ENCODE assay signal across 20 cellular contexts in genomic region chr2:239753537-239753936, GRCh38.
A peak's percentile ranks its signal among the peaks of the same experiment; 100 is the strongest.
DNase-seq lines count a peak whose midpoint lies in the region; ATAC-seq and TF ChIP-seq lines count a peak whose summit lies in the region.
"Had no signal": no experiment of that assay in that cellular context is flagged by ENCODE, and none has a peak within 500 bp of the region (broad histone marks: within the 10 kb centered on the region; RNA-seq: fewer than 3 reads in every experiment).

No MANE protein-coding gene starts in this region.

- H3K27ac ChIP-seq in BLaER1 (peak overlapping the region; percentile 93), tibial nerve (no peak overlapping the region)
- H3K27ac ChIP-seq: PC-9 had no signal

- TF ChIP-seq POLR2A in tibial nerve (IDR thresholded peaks at IDR 0.05): no peak

- no peak for ATAC-seq in activated T-cell treated with anti-CD3 and anti-CD28 coated beads, Interleukin-2, amount 50 U/mL, for 72 hours (replicated peaks in 1 of 2)
- ATAC-seq: CD8-positive, alpha-beta T cell had no signal

- no peak overlapping the region for H3K4me3 Mint-ChIP-seq in nephron
- H3K4me3 Mint-ChIP-seq in activated T-cell treated with anti-CD3 and anti-CD28 coated beads, Interleukin-2, amount 50 U/mL, for 72 hours: no peak overlapping the region
- H3K4me3 Mint-ChIP-seq: CD8-positive, alpha-beta T cell had no signal

- peaks cover 6% of the 10 kb centered on the region for H3K27me3 Mint-ChIP-seq in nephron (ENCODE audit: low read depth)
- no peaks in the 10 kb centered on the region for H3K27me3 Mint-ChIP-seq in activated T-cell treated with anti-CD3 and anti-CD28 coated beads, Interleukin-2, amount 50 U/mL, for 72 hours (ENCODE audit: low read depth)

- H3K9me3 ChIP-seq in BLaER1: no peaks in the 10 kb centered on the region
- H3K9me3 ChIP-seq in tibial nerve: no peaks in the 10 kb centered on the region
- H3K9me3 ChIP-seq: BE2C, MG63 had no signal

- TF ChIP-seq EP300 in tibial nerve (IDR thresholded peaks at IDR 0.05): no peak

- DNase-seq in NCI-H2107 treated with DMSO at 0.1 percent for 48 hours (lab: John Stamatoyannopoulos, UW; ENCODE audit: unreplicated experiment): peak; percentile 44
- no peak for DNase-seq in NCI-H2107 (lab: John Stamatoyannopoulos, UW)
- peak; percentile 8 for DNase-seq in NCI-H69 (lab: John Stamatoyannopoulos, UW)
- DNase-seq in activated T-cell treated with anti-CD3 and anti-CD28 coated beads, Interleukin-2, amount 50 U/mL, for 72 hours: no peak
- DNase-seq in tibial nerve (ENCODE audit: low spot score in 2 of 2): no peak
- no peak for DNase-seq in ACHN
- DNase-seq: 8988T; BE2C; CD8-positive, alpha-beta T cell; Kasumi-1; MG63; NCI-H1048; NCI-H146; NCI-H2029 treated with DMSO at 0.1 percent for 48 hours; NCI-H446; NCI-H526 treated with DMSO at 0.1 percent for 48 hours; PC-9; SW 1271 had no signal

- H3K36me3 ChIP-seq in BLaER1 (no peaks in the 10 kb centered on the region), tibial nerve (no peaks in the 10 kb centered on the region)
- H3K36me3 ChIP-seq: BE2C, MG63 had no signal

- in situ Hi-C loops in ACHN (cut with HindIII; ENCODE audit: low pct_ligation_motif_present, low pct_unique_long_range_greater_than_20kb, low sequenced_read_pairs): no loop called here

- peaks cover 51% of the 10 kb centered on the region for H3K4me1 Mint-ChIP-seq in nephron
- peaks cover 22% of the 10 kb centered on the region for H3K4me1 Mint-ChIP-seq in activated T-cell treated with anti-CD3 and anti-CD28 coated beads, Interleukin-2, amount 50 U/mL, for 72 hours (ENCODE audit: low read depth)

- peak overlapping the region; percentile 13 to 51 (median 33) for H3K27ac Mint-ChIP-seq in nephron
- no peak overlapping the region for H3K27ac Mint-ChIP-seq in activated T-cell treated with anti-CD3 and anti-CD28 coated beads, Interleukin-2, amount 50 U/mL, for 72 hours
- H3K27ac Mint-ChIP-seq: CD8-positive, alpha-beta T cell had no signal

- H3K9me3 Mint-ChIP-seq in nephron: no peaks in the 10 kb centered on the region
- peaks cover 0 to 2% of the 10 kb centered on the region in 2 donors for H3K9me3 Mint-ChIP-seq in activated T-cell treated with anti-CD3 and anti-CD28 coated beads, Interleukin-2, amount 50 U/mL, for 72 hours
- H3K9me3 Mint-ChIP-seq: CD8-positive, alpha-beta T cell had no signal

- H3K4me2 ChIP-seq in BLaER1: peak overlapping the region; percentile 84
- H3K4me2 ChIP-seq: PC-9 had no signal

- no peak overlapping the region for H3K9ac ChIP-seq in BLaER1

- no peaks in the 10 kb centered on the region for H4K20me1 ChIP-seq in BLaER1

- WGBS in tibial nerve, 2 donors: 82 to 86% methylated on average over 13 of the region's 13 CpGs

- H3K36me3 Mint-ChIP-seq in nephron (ENCODE audit: low read depth): no peaks in the 10 kb centered on the region
- no peaks in the 10 kb centered on the region for H3K36me3 Mint-ChIP-seq in activated T-cell treated with anti-CD3 and anti-CD28 coated beads, Interleukin-2, amount 50 U/mL, for 72 hours (ENCODE audit: insufficient read depth in 2 of 2)
- H3K36me3 Mint-ChIP-seq: CD8-positive, alpha-beta T cell had no signal

- H3K27me3 ChIP-seq in BLaER1 (no peaks in the 10 kb centered on the region), tibial nerve (no peaks in the 10 kb centered on the region)
- H3K27me3 ChIP-seq: BE2C, MG63 had no signal

- H3K4me1 ChIP-seq in BLaER1 (peaks cover 83% of the 10 kb centered on the region), tibial nerve (peaks cover 0 to 23% (median 7%) of the 10 kb centered on the region in 4 donors)
- H3K4me1 ChIP-seq: BE2C had no signal

- no peak for TF ChIP-seq CTCF in nephron (IDR thresholded peaks at IDR 0.05; ENCODE audit: unreplicated experiment in 3 of 3)
- TF ChIP-seq CTCF in tibial nerve (IDR thresholded peaks at IDR 0.05): no peak

- H3K4me3 ChIP-seq in BLaER1: no peak overlapping the region
- no peak overlapping the region for H3K4me3 ChIP-seq in tibial nerve
- H3K4me3 ChIP-seq: MG63, PC-9 had no signal

Comparison
In these comparisons a context has a peak if more than half of its experiments do, and no peak if none do; other contexts are left out.
1. DNase-seq: peak in NCI-H2107 treated with DMSO at 0.1 percent for 48 hours (single experiment) and NCI-H69 (single experiment); none in NCI-H2107 (single experiment), activated T-cell treated with anti-CD3 and anti-CD28 coated beads, Interleukin-2, amount 50 U/mL, for 72 hours (0 of 2), tibial nerve (0 of 2) and ACHN (single experiment).